ENCODE assay signal across 10 cellular contexts in genomic region chr3:41267975-41268640, GRCh38.
DNase-seq lines count a peak whose midpoint lies in the region; ATAC-seq and TF ChIP-seq lines count a peak whose summit lies in the region.
"Had no signal": no experiment of that assay in that cellular context is flagged by ENCODE, and none has a peak within 500 bp of the region (broad histone marks: within the 10 kb centered on the region; RNA-seq: fewer than 3 reads in every experiment).

No MANE protein-coding gene starts in this region.

- no peaks in the 10 kb centered on the region for H3K9me3 ChIP-seq in effector memory CD4-positive, alpha-beta T cell (ENCODE audit: control insufficient read depth, low read length)
- H3K9me3 ChIP-seq in body of pancreas = no peaks in the 10 kb centered on the region

- H3K36me3 ChIP-seq in effector memory CD4-positive, alpha-beta T cell (ENCODE audit: control insufficient read depth, insufficient read depth, low read length) = no peaks in the 10 kb centered on the region
- H3K36me3 ChIP-seq in body of pancreas (replicated peaks in 1 of 2; ENCODE audit: insufficient read depth in 1 of 2, low read depth in 2 of 2) = no peaks in the 10 kb centered on the region

- no peaks in the 10 kb centered on the region for H3K4me1 ChIP-seq in effector memory CD4-positive, alpha-beta T cell (ENCODE audit: control insufficient read depth, insufficient read depth, low read length, poor library complexity, severe bottlenecking)
- H3K4me1 ChIP-seq in body of pancreas = no peaks in the 10 kb centered on the region

- no peak for TF ChIP-seq POLR2A in body of pancreas (IDR thresholded peaks at IDR 0.05)

- H3K27ac ChIP-seq in epithelial cell of prostate (peak overlapping the region; percentile 36), body of pancreas (no peak overlapping the region)
- H3K27ac ChIP-seq in effector memory CD4-positive, alpha-beta T cell (ENCODE audit: insufficient read depth, low read length, poor library complexity, severe bottlenecking) = no peak overlapping the region

- intact Hi-C loops in body of pancreas (cut with DNase I) = no loop called here

- H3K27me3 ChIP-seq in effector memory CD4-positive, alpha-beta T cell (replicated peaks; ENCODE audit: control insufficient read depth, insufficient read depth, low read length, poor library complexity, severe bottlenecking) = no peaks in the 10 kb centered on the region
- H3K27me3 ChIP-seq in body of pancreas = no peaks in the 10 kb centered on the region

- WGBS in body of pancreas, 2 donors = 93% methylated on average over 7 to 8 of the region's 8 CpGs

- DNase-seq in NCI-H748 (lab: John Stamatoyannopoulos, UW; ENCODE audit: unreplicated experiment) (peak; percentile 28), NCI-H748 treated with DMSO at 0.1 percent for 48 hours (lab: John Stamatoyannopoulos, UW) (no peak), OCI-M1 (lab: John Stamatoyannopoulos, UW) (peak; percentile 82), epithelial cell of prostate (ENCODE audit: low read depth, low spot score) (peak; percentile 85), smooth muscle cell of the brain vasculature (ENCODE audit: low read depth, low spot score) (peak; percentile 87), body of pancreas (no peak), mesenteric fat pad (ENCODE audit: low spot score) (no peak)
- no peak for DNase-seq in effector memory CD4-positive, alpha-beta T cell
- DNase-seq: CD4-positive, CD25-positive, alpha-beta regulatory T cell; NCI-H2081 had no signal

- TF ChIP-seq CTCF in body of pancreas (IDR thresholded peaks at IDR 0.05) = no peak

- no peak for ATAC-seq in body of pancreas

- no peak overlapping the region for H3K4me3 ChIP-seq in effector memory CD4-positive, alpha-beta T cell (ENCODE audit: insufficient read depth, low read depth, low read length, poor library complexity, severe bottlenecking)
- H3K4me3 ChIP-seq in body of pancreas = no peak overlapping the region

Comparison
In these comparisons a context has a peak if more than half of its experiments do, and no peak if none do; other contexts are left out.
1. DNase-seq: peak in NCI-H748 (single experiment), OCI-M1 (single experiment), epithelial cell of prostate (single experiment) and smooth muscle cell of the brain vasculature (single experiment); none in NCI-H748 treated with DMSO at 0.1 percent for 48 hours (single experiment), effector memory CD4-positive, alpha-beta T cell (0 of 3), body of pancreas (0 of 4) and mesenteric fat pad (single experiment).